8 cellular contexts compared by ENCODE assay signal in genomic region chr1:32142446-32143301, GRCh38. TPM values are rescaled to one million over a fixed set of nuclear protein-coding genes. Genes with fewer than 3 reads are reported as not detected.
A peak's percentile ranks its signal among the peaks of the same experiment; 100 is the strongest.
DNase-seq lines count a peak whose midpoint lies in the region; ATAC-seq and TF ChIP-seq lines count a peak whose summit lies in the region.

No MANE protein-coding gene starts in this region.

- no peaks in the 10 kb centered on the region for H4K20me1 ChIP-seq in neural cell (ENCODE audit: insufficient read depth)

- WGBS in esophagus muscularis mucosa: 48% methylated on average over 6 of the region's 6 CpGs

- H3K4me3 ChIP-seq in esophagus muscularis mucosa (no peak overlapping the region), neural cell (ENCODE audit: low read length) (no peak overlapping the region), H7 (ENCODE audit: insufficient read depth, low read depth, low read length) (no peak overlapping the region)

- peaks cover 28 to 59% (median 46%) of the 10 kb centered on the region in 4 donors for H3K4me1 ChIP-seq in esophagus muscularis mucosa

- peaks cover 29% of the 10 kb centered on the region for H3K79me2 ChIP-seq in neural cell (replicated peaks; ENCODE audit: insufficient read depth, low read length)

- TF ChIP-seq CTCF in esophagus muscularis mucosa (IDR thresholded peaks at IDR 0.05): no peak
- no peak for TF ChIP-seq CTCF in neural cell (IDR thresholded peaks at IDR 0.05; ENCODE audit: poor library complexity, severe bottlenecking)

- no peaks in the 10 kb centered on the region for H3F3A ChIP-seq in neural cell (ENCODE audit: insufficient read depth, low read length, poor library complexity, severe bottlenecking)

- no peak for TF ChIP-seq EP300 in esophagus muscularis mucosa (IDR thresholded peaks at IDR 0.05)
- TF ChIP-seq EP300 in neural cell (conservative IDR thresholded peaks at IDR 0.05; ENCODE audit: poor library complexity, severe bottlenecking): no peak

- H3K36me3 ChIP-seq in esophagus muscularis mucosa (no peaks in the 10 kb centered on the region), neural cell (ENCODE audit: insufficient read depth, low read length) (no peaks in the 10 kb centered on the region), H7 (replicated peaks; ENCODE audit: control insufficient read depth, insufficient read depth, low read length) (no peaks in the 10 kb centered on the region)

- intact Hi-C loops in esophagus muscularis mucosa (cut with DNase I): no loop called here

- TF ChIP-seq POLR2A in esophagus muscularis mucosa (IDR thresholded peaks at IDR 0.05; ENCODE audit: low read depth): no peak

- no peak for TF ChIP-seq RAD21 in neural cell (conservative IDR thresholded peaks at IDR 0.05)

- H3K27ac ChIP-seq in esophagus muscularis mucosa (replicated peaks in 1 of 4) (peak overlapping the region; percentile 62 to 72 (median 66)), neural cell (ENCODE audit: low read length) (peak overlapping the region; percentile 28)

- no peak overlapping the region for H3K4me2 ChIP-seq in neural cell (ENCODE audit: low read length)

- H3K9ac ChIP-seq in neural cell (ENCODE audit: low read length): peak overlapping the region; percentile 23

- H3K9me3 ChIP-seq in esophagus muscularis mucosa: peaks cover 0 to under 1% (median 0%) of the 10 kb centered on the region in 4 donors
- H3K9me3 ChIP-seq in neural cell (ENCODE audit: low read length): no peaks in the 10 kb centered on the region

- H2AFZ ChIP-seq in neural cell (ENCODE audit: low read depth, low read length): no peak overlapping the region

- ATAC-seq in HG03139 (IDR thresholded peaks at IDR 0.05; ENCODE audit: unreplicated experiment): no peak

- H3K27me3 ChIP-seq in esophagus muscularis mucosa: no peaks in the 10 kb centered on the region
- no peaks in the 10 kb centered on the region for H3K27me3 ChIP-seq in neural cell (ENCODE audit: insufficient read depth, low read depth, low read length)
- no peaks in the 10 kb centered on the region for H3K27me3 ChIP-seq in H7 (ENCODE audit: control insufficient read depth, insufficient read depth, low read length)

- H3K9me2 ChIP-seq in neural cell (ENCODE audit: insufficient read depth, low read length): no peaks in the 10 kb centered on the region

- DNase-seq in Caki2 (ENCODE audit: low read depth): peak; percentile 64
- peak; percentile 67 for DNase-seq in NCI-H2196 treated with DMSO at 0.1 percent for 48 hours (lab: John Stamatoyannopoulos, UW; ENCODE audit: unreplicated experiment)
- DNase-seq in esophagus muscularis mucosa (ENCODE audit: extremely low spot score): peak; percentile 91
- DNase-seq in activated CD4-positive, alpha-beta T cell treated with anti-CD3 and anti-CD28 coated beads, Interleukin-2, amount 50 U/mL, for 4 hours: no peak
- DNase-seq in DMS114 treated with DMSO at 0.1 percent for 48 hours (lab: John Stamatoyannopoulos, UW; ENCODE audit: unreplicated experiment): no peak
- no peak for DNase-seq in H7

- in situ Hi-C loops in Caki2 (cut with HindIII; ENCODE audit: low pct_unique_long_range_greater_than_20kb, low sequenced_read_pairs): no loop called here

TF ChIP-seq in neural cell, 6 proteins besides CTCF, POLR2A, EP300 and RAD21:
- TF ChIP-seq POLR2AphosphoS5 (IDR thresholded peaks at IDR 0.05) (no peak), MXI1 (conservative IDR thresholded peaks at IDR 0.05; ENCODE audit: poor library complexity, severe bottlenecking) (no peak), EZH2 (IDR thresholded peaks at IDR 0.05; ENCODE audit: borderline replicate concordance, insufficient read depth, low read length, poor library complexity, severe bottlenecking) (no peak), TAF1 (IDR thresholded peaks at IDR 0.05; ENCODE audit: low read depth) (no peak), REST (IDR thresholded peaks at IDR 0.05; ENCODE audit: borderline replicate concordance) (no peak), SMC3 (conservative IDR thresholded peaks at IDR 0.05; ENCODE audit: poor library complexity) (no peak)

RNA-seq across cellular contexts. Expression of gene KPNA6, which starts 34.8 kb away (rescaled TPM):
- 24.9 and 26.6 TPM in 2 replicates for total RNA-seq in Caki2 (2014; rRNA removed; shearing (Covaris generic); ENCODE audit: low replicate concordance)
- total RNA-seq in esophagus muscularis mucosa: 10 to 100 TPM; 47.8 to 71.3 (median 55.4) TPM
- polyA plus RNA-seq in neural cell: 15.7 and 17.3 TPM in 2 replicates
- 37.7 and 41.7 TPM in 2 replicates for polyA minus RNA-seq in neural cell
- 101 and 111 TPM in 2 replicates for total RNA-seq in H7 (2014; rRNA removed; shearing (Covaris generic))

RNA-seq across cellular contexts. Expression of gene TXLNA, which starts 36.8 kb away (rescaled TPM):
- total RNA-seq in Caki2 (2014; rRNA removed; shearing (Covaris generic); ENCODE audit: low replicate concordance): 58.5 and 63.9 TPM in 2 replicates
- 10 to 100 TPM; 43.6 to 88.4 (median 70.4) TPM for total RNA-seq in esophagus muscularis mucosa
- polyA plus RNA-seq in neural cell: 34.5 and 39.0 TPM in 2 replicates
- polyA minus RNA-seq in neural cell: 37.6 and 41.6 TPM in 2 replicates
- 70.2 and 77.3 TPM in 2 replicates for total RNA-seq in H7 (2014; rRNA removed; shearing (Covaris generic))

RNA-seq across cellular contexts. Expression of gene CCDC28B, which starts 57.7 kb away (rescaled TPM):
- total RNA-seq in Caki2 (2014; rRNA removed; shearing (Covaris generic); ENCODE audit: low replicate concordance): 9.3 and 16.4 TPM in 2 replicates
- total RNA-seq in esophagus muscularis mucosa: 1 to 10 TPM; 5.0 to 7.8 (median 6.5) TPM
- polyA plus RNA-seq in neural cell: 176 and 186 TPM in 2 replicates
- polyA minus RNA-seq in neural cell: 54.0 and 58.8 TPM in 2 replicates
- total RNA-seq in H7 (2014; rRNA removed; shearing (Covaris generic)): 56.0 and 57.8 TPM in 2 replicates

Comparison
In these comparisons a context has a peak if more than half of its experiments do, and no peak if none do; other contexts are left out.
1. DNase-seq: peak in Caki2 (single experiment), NCI-H2196 treated with DMSO at 0.1 percent for 48 hours (single experiment) and esophagus muscularis mucosa (single experiment); none in activated CD4-positive, alpha-beta T cell treated with anti-CD3 and anti-CD28 coated beads, Interleukin-2, amount 50 U/mL, for 4 hours (0 of 2), DMS114 treated with DMSO at 0.1 percent for 48 hours (single experiment) and H7 (single experiment).